In genomic region chr2:636649-637405, GRCh38 we compare ENCODE assay signal across 8 cellular contexts. TPM values are rescaled to one million over a fixed set of nuclear protein-coding genes. Genes with fewer than 3 reads are reported as not detected.
DNase-seq lines count a peak whose midpoint lies in the region; ATAC-seq and TF ChIP-seq lines count a peak whose summit lies in the region.

No MANE protein-coding gene starts in this region.

- H3K9me3 Mint-ChIP-seq in CD14-positive monocyte, result no peaks in the 10 kb centered on the region
- peaks cover 4% of the 10 kb centered on the region for H3K9me3 Mint-ChIP-seq in WTC11

- intact Hi-C loops in CD14-positive monocyte (cut with micrococcal nuclease), result no loop called here

- CTCF ChIA-PET in WTC11 (lab: Charles Lee), result interaction anchor here (0.6 to 3.2 kb wide), 3 partner anchors 54 to 107 kb away, joined by 3 to 10 read pairs (median 5); no protein-coding TSS in a partner anchor

- TF ChIP-seq CTCF in CD14-positive monocyte (IDR thresholded peaks at IDR 0.05), result peak; percentile 94
- peak; percentile 84 for TF ChIP-seq CTCF in WTC11 (IDR thresholded peaks at IDR 0.05)

- peaks cover 0 to 12% (median 7%) of the 10 kb centered on the region in 3 donors for H3K27me3 Mint-ChIP-seq in CD14-positive monocyte (ENCODE audit: low read depth in 3 of 3)
- H3K27me3 Mint-ChIP-seq in WTC11 (ENCODE audit: low read depth), result peaks cover 27% of the 10 kb centered on the region

- H3K27ac Mint-ChIP-seq in CD14-positive monocyte, result no peak overlapping the region
- H3K27ac Mint-ChIP-seq in WTC11, result no peak overlapping the region

- peak; percentile 26 for ATAC-seq in GM19468 (IDR thresholded peaks at IDR 0.05; ENCODE audit: extremely low read depth, unreplicated experiment)
- peak; percentile 79 for ATAC-seq in WTC11
- ATAC-seq in left lobe of liver, result peak; percentile 96
- ATAC-seq in GM18867 (IDR thresholded peaks at IDR 0.05; ENCODE audit: unreplicated experiment), result no peak

- POLR2A ChIA-PET in WTC11 (lab: Charles Lee), result no interaction called here

- DNase-seq in CD14-positive monocyte (ENCODE audit: low spot score) (no peak), NAMALWA (ENCODE audit: low spot score) (peak; percentile 44), WTC11 (ENCODE audit: low spot score) (peak; percentile 84), cerebellum (ENCODE audit: low spot score) (peak; percentile 77), left lobe of liver (ENCODE audit: low spot score) (peak; percentile 67)
- peak; percentile 32 for DNase-seq in stimulated activated CD4-positive, alpha-beta T cell treated with anti-CD3 and anti-CD28 coated beads, Interleukin-2, amount 100 ng/mL, for 4 hours (ENCODE audit: low read depth)

- no peaks in the 10 kb centered on the region for H3K36me3 Mint-ChIP-seq in CD14-positive monocyte
- peaks cover 4% of the 10 kb centered on the region for H3K36me3 Mint-ChIP-seq in WTC11

- H3K4me1 Mint-ChIP-seq in CD14-positive monocyte (peaks cover 7% of the 10 kb centered on the region), WTC11 (peaks cover 9% of the 10 kb centered on the region)

- H3K4me3 Mint-ChIP-seq in CD14-positive monocyte (peak overlapping the region; percentile 75 to 82), WTC11 (no peak overlapping the region)

TF ChIP-seq in WTC11, 78 proteins besides CTCF, POLR2A, EP300 and RAD21 (continues in another document):
- TF ChIP-seq HMGA2 (CRISPR knock-in tag; IDR thresholded peaks at IDR 0.05), result no peak
- no peak; the same call in 1 of the 2 replicates for TF ChIP-seq NR3C1 (CRISPR knock-in tag; conservative IDR thresholded peaks at IDR 0.05; ENCODE audit: low read depth)
- peak; percentile 88 for TF ChIP-seq USF1 (CRISPR knock-in tag; IDR thresholded peaks at IDR 0.05)
- peak; percentile 99 for TF ChIP-seq ZNF281 (CRISPR knock-in tag; IDR thresholded peaks at IDR 0.05)
- TF ChIP-seq AFF4 (CRISPR knock-in tag; IDR thresholded peaks at IDR 0.05; ENCODE audit: borderline replicate concordance), result peak; percentile 99; the same call in 1 of the 2 replicates
- TF ChIP-seq CREB1 (CRISPR knock-in tag; IDR thresholded peaks at IDR 0.05), result peak; percentile 99
- peak; percentile 93 for TF ChIP-seq E2F4 (CRISPR knock-in tag; IDR thresholded peaks at IDR 0.05; ENCODE audit: borderline replicate concordance, low read depth)
- peak; percentile 94 for TF ChIP-seq ZNF121 (CRISPR knock-in tag; IDR thresholded peaks at IDR 0.05)
- TF ChIP-seq MYBL2 (CRISPR knock-in tag; IDR thresholded peaks at IDR 0.05), result peak; percentile 99
- TF ChIP-seq FOXP4 (CRISPR knock-in tag; IDR thresholded peaks at IDR 0.05), result peak; percentile 99
- TF ChIP-seq CBFB (CRISPR knock-in tag; IDR thresholded peaks at IDR 0.05; ENCODE audit: low read depth), result no peak

RNA-seq across cellular contexts. Expression of gene TMEM18, which starts 40.4 kb away (rescaled TPM):
- 10 to 100 TPM; 21.8 to 23.5 TPM for polyA plus RNA-seq in CD14-positive monocyte
- 23.9 to 27.4 TPM (median 24.0 TPM) in 3 replicates for total RNA-seq in WTC11 (2021)
- total RNA-seq in cerebellum, result 24.9 TPM
- 7.3 TPM for total RNA-seq in left lobe of liver
